In the genomic region with DNA sequence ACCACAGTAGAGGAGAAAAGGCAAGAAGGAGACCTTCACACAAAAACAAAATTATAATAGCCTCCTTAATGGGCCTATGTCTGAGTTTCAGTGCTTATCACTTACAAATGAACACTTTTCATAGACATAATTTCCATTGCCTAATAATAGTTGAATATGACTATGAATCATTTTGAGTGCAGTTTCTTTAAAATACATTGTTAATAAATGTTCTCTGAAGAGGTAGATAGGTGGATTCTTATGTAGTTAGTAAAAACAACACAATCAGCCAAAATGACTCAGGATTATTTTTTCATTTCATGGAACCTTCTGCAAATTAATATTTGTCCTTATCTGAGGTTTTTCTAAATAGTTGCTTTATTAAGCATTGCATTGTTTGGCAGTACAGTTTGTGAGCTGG, we compare ENCODE assay signal across 14 cellular contexts. TPM values are rescaled to one million over a fixed set of nuclear protein-coding genes. Genes with fewer than 3 reads are reported as not detected.
A peak's percentile ranks its signal among the peaks of the same experiment; 100 is the strongest.
DNase-seq lines count a peak whose midpoint lies in the region; ATAC-seq and TF ChIP-seq lines count a peak whose summit lies in the region.
"Had no signal": no experiment of that assay in that cellular context is flagged by ENCODE, and none has a peak within 500 bp of the region (broad histone marks: within the 10 kb centered on the region; RNA-seq: fewer than 3 reads in every experiment).

No MANE protein-coding gene starts in this region.

- CTCF ChIA-PET in A673 (lab: Charles Lee), result no interaction called here

- no peaks in the 10 kb centered on the region for H3K79me2 ChIP-seq in ACC112 (ENCODE audit: control insufficient read depth, insufficient read depth, low read length, unreplicated experiment)

- H2AFZ ChIP-seq in ACC112 (ENCODE audit: low read length, unreplicated experiment), result no peak overlapping the region

- TF ChIP-seq CTCF in cardiac fibroblast (IDR thresholded peaks at IDR 0.05; ENCODE audit: low read depth, low read length) (no peak), A673 (conservative IDR thresholded peaks at IDR 0.05; ENCODE audit: low read depth, low read length) (no peak), gastrocnemius medialis (IDR thresholded peaks at IDR 0.05 in 4 of 5, conservative IDR thresholded peaks at IDR 0.05 in 1 of 5) (no peak)

- DNase-seq in M059J (ENCODE audit: low read depth) (peak; percentile 32), cardiac fibroblast (ENCODE audit: low read depth in 2 of 2) (peak; percentile 57 to 59), iris pigment epithelial cell (ENCODE audit: low read depth) (peak; percentile 57), A673 (ENCODE audit: low spot score) (no peak), gastrocnemius medialis (no peak)
- no peak for DNase-seq in effector memory CD4-positive, alpha-beta T cell
- DNase-seq: CD4-positive, CD25-positive, alpha-beta regulatory T cell; NCI-H1092; NCI-H446 treated with DMSO at 0.1 percent for 48 hours; NCI-H774 had no signal

- H3K4me1 ChIP-seq in ACC112 (ENCODE audit: control insufficient read depth, insufficient read depth, low read length, unreplicated experiment) (peaks cover 30% of the 10 kb centered on the region), A673 (ENCODE audit: insufficient read depth, low read length, poor library complexity, severe bottlenecking) (peaks cover 51% of the 10 kb centered on the region), gastrocnemius medialis (no peaks in the 10 kb centered on the region)
- no peaks in the 10 kb centered on the region for H3K4me1 ChIP-seq in effector memory CD4-positive, alpha-beta T cell (ENCODE audit: control insufficient read depth, insufficient read depth, low read length, poor library complexity, severe bottlenecking)

- H3K27ac ChIP-seq in ACC112 (ENCODE audit: low read depth, low read length) (peak overlapping the region; percentile 42), A673 (ENCODE audit: low read depth, low read length, poor library complexity, severe bottlenecking) (no peak overlapping the region), gastrocnemius medialis (no peak overlapping the region)
- H3K27ac ChIP-seq in effector memory CD4-positive, alpha-beta T cell (ENCODE audit: insufficient read depth, low read length, poor library complexity, severe bottlenecking), result no peak overlapping the region

- POLR2A ChIA-PET in A673 (lab: Charles Lee; ENCODE audit: low non-redundant PET), result no interaction called here

- in situ Hi-C loops in gastrocnemius medialis (cut with MboI; ENCODE audit: low sequenced_read_pairs in 4 of 4), result no loop called here

- intact Hi-C loops in A673 (cut with micrococcal nuclease; ENCODE audit: unreplicated experiment), result no loop called here
- intact Hi-C loops in gastrocnemius medialis (cut with DNase I; ENCODE audit: low total_unique reads), result no loop called here

- H3K27me3 ChIP-seq in ACC112 (ENCODE audit: insufficient read depth, low read length) (no peaks in the 10 kb centered on the region), A673 (replicated peaks; ENCODE audit: insufficient read depth, low read depth, low read length, poor library complexity) (no peaks in the 10 kb centered on the region), gastrocnemius medialis (no peaks in the 10 kb centered on the region)
- H3K27me3 ChIP-seq in effector memory CD4-positive, alpha-beta T cell (replicated peaks; ENCODE audit: control insufficient read depth, insufficient read depth, low read length, poor library complexity, severe bottlenecking), result no peaks in the 10 kb centered on the region

- no TSS peak for BruUV-seq in A673 (replicated peaks; lab: Mats Ljungman, UMichigan)

- H3K36me3 ChIP-seq in ACC112 (ENCODE audit: insufficient read depth, low read length) (no peaks in the 10 kb centered on the region), A673 (ENCODE audit: insufficient read depth, low read length, poor library complexity, severe bottlenecking) (peaks cover 62% of the 10 kb centered on the region), gastrocnemius medialis (no peaks in the 10 kb centered on the region)
- H3K36me3 ChIP-seq in effector memory CD4-positive, alpha-beta T cell (ENCODE audit: control insufficient read depth, insufficient read depth, low read length), result no peaks in the 10 kb centered on the region

- H3K4me3 ChIP-seq in ACC112 (ENCODE audit: low read depth, low read length), result no peak overlapping the region
- no peak overlapping the region for H3K4me3 ChIP-seq in cardiac fibroblast (replicated peaks in 1 of 2; ENCODE audit: low read depth in 2 of 2, low read length in 2 of 2)
- H3K4me3 ChIP-seq in effector memory CD4-positive, alpha-beta T cell (ENCODE audit: insufficient read depth, low read depth, low read length, poor library complexity, severe bottlenecking), result no peak overlapping the region
- no peak overlapping the region for H3K4me3 ChIP-seq in A673 (ENCODE audit: low read depth, low read length, poor library complexity, severe bottlenecking)
- H3K4me3 ChIP-seq in gastrocnemius medialis, result no peak overlapping the region
- H3K4me3 ChIP-seq: K562 had no signal

- ATAC-seq in GM21786 (IDR thresholded peaks at IDR 0.05; ENCODE audit: unreplicated experiment) (no peak), gastrocnemius medialis (no peak)
- ATAC-seq: K562, Right ventricle myocardium inferior had no signal

- H3K9me3 ChIP-seq in effector memory CD4-positive, alpha-beta T cell (ENCODE audit: control insufficient read depth, low read length), result no peaks in the 10 kb centered on the region
- no peaks in the 10 kb centered on the region for H3K9me3 ChIP-seq in A673 (ENCODE audit: low read depth, low read length, poor library complexity, severe bottlenecking)
- H3K9me3 ChIP-seq in gastrocnemius medialis, result no peaks in the 10 kb centered on the region

- TF ChIP-seq POLR2A in gastrocnemius medialis (IDR thresholded peaks at IDR 0.05), result no peak

RNA-seq across cellular contexts. Expression of gene DAPK1, which starts 45.6 kb away (rescaled TPM):
- total RNA-seq in M059J (2014; rRNA removed; shearing (Covaris generic)), result 21.7 and 40.0 TPM in 2 replicates
- total RNA-seq in A673 (2021) (380 and 386 TPM in 2 replicates), gastrocnemius medialis (1 to 10 TPM; 1.2 to 4.3 (median 2.7) TPM)

Comparison
In these comparisons a context has a peak if more than half of its experiments do, and no peak if none do; other contexts are left out.
1. DNase-seq: peak in M059J (single experiment), cardiac fibroblast (2 of 2) and iris pigment epithelial cell (single experiment); none in effector memory CD4-positive, alpha-beta T cell (0 of 3), A673 (single experiment) and gastrocnemius medialis (0 of 2).